10 cellular contexts compared by ENCODE assay signal in the genomic region with DNA sequence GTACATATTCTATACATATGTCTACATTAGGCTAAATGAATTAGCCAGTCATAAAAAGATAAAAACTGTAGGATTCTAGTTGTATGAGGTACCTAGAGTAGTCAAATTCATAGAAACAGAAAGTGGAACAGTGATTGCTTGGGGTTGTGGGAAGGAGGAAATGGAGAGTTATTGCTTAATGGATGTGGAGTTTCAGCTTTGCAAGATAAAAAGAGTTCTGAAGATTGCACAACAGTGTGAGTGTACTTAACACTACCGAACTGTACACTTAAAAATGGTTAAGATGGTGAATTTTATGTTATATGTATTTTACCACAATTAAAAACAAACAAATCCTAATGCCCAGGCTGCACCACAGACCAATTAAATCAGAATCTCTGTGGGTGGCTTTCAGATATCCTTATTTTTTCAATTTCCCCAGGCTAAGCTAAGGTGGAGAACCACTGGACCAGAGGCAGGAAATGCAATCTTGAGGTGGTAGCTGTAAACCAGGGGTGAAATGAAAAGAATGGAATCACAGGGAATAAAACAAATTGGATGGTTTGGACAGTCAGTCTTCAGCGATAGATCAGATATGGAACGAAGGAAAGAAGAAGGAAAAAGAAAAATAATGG.
DNase-seq lines count a peak whose midpoint lies in the region; ATAC-seq and TF ChIP-seq lines count a peak whose summit lies in the region.
"Had no signal": no experiment of that assay in that cellular context is flagged by ENCODE, and none has a peak within 500 bp of the region (broad histone marks: within the 10 kb centered on the region; RNA-seq: fewer than 3 reads in every experiment).

No MANE protein-coding gene starts in this region.

- H3K27ac ChIP-seq in DND-41 (ENCODE audit: low read length) (peak overlapping the region; percentile 63), body of pancreas (no peak overlapping the region), tibial artery (no peak overlapping the region)
- H3K27ac ChIP-seq in naive thymus-derived CD4-positive, alpha-beta T cell (ENCODE audit: low read depth, low read length), result no peak overlapping the region

- H3K4me1 ChIP-seq in DND-41 (ENCODE audit: insufficient read depth, low read length) (peaks cover 18% of the 10 kb centered on the region), body of pancreas (no peaks in the 10 kb centered on the region), tibial artery (no peaks in the 10 kb centered on the region)
- no peaks in the 10 kb centered on the region for H3K4me1 ChIP-seq in naive thymus-derived CD4-positive, alpha-beta T cell (ENCODE audit: control insufficient read depth in 2 of 2, insufficient read depth in 2 of 2, low read length in 2 of 2)

- H3K36me3 Mint-ChIP-seq in naive thymus-derived CD4-positive, alpha-beta T cell, result peaks cover 0 to 10% (median 0%) of the 10 kb centered on the region in 5 donors

- H3K9me3 Mint-ChIP-seq in naive thymus-derived CD4-positive, alpha-beta T cell, result peaks cover 0 to 11% (median 0%) of the 10 kb centered on the region in 11 donors

- H3K4me2 ChIP-seq in DND-41 (ENCODE audit: insufficient read depth, low read length), result peak overlapping the region; percentile 38

- H3K4me1 Mint-ChIP-seq in naive thymus-derived CD4-positive, alpha-beta T cell, result peaks cover 4 to 34% (median 9%) of the 10 kb centered on the region in 7 donors

- H3K4me3 ChIP-seq in DND-41 (ENCODE audit: low read depth in 1 of 2, low read length in 2 of 2), result no peak overlapping the region
- no peak overlapping the region for H3K4me3 ChIP-seq in body of pancreas
- no peak overlapping the region for H3K4me3 ChIP-seq in naive thymus-derived CD4-positive, alpha-beta T cell (ENCODE audit: low read length)
- no peak overlapping the region for H3K4me3 ChIP-seq in tibial artery

- H4K20me1 ChIP-seq in DND-41 (ENCODE audit: insufficient read depth, low read length), result no peaks in the 10 kb centered on the region

- H3K9ac ChIP-seq in DND-41 (ENCODE audit: low read depth, low read length), result no peak overlapping the region

- peaks cover 0 to 64% (median 0%) of the 10 kb centered on the region in 5 donors for H3K27me3 Mint-ChIP-seq in naive thymus-derived CD4-positive, alpha-beta T cell

- H2AFZ ChIP-seq in DND-41 (ENCODE audit: low read depth, low read length), result peak overlapping the region; percentile 24; the same call in 1 of the 2 replicates

- 69 to 86% methylated on average over 3 of the region's 3 CpGs for WGBS in body of pancreas, 2 donors

- peak; percentile 89 for ATAC-seq in DND-41 (ENCODE audit: insufficient read depth, low read depth)
- peak; percentile 52 for ATAC-seq in body of pancreas
- ATAC-seq in naive thymus-derived CD4-positive, alpha-beta T cell, result peak; percentile 65
- ATAC-seq in GM18867 (IDR thresholded peaks at IDR 0.05; ENCODE audit: unreplicated experiment), result no peak

- POLR2A ChIA-PET in naive thymus-derived CD4-positive, alpha-beta T cell (lab: Charles Lee), result no interaction called here
- POLR2A ChIA-PET in GM10248 (lab: Yijun Ruan, JAX), result no interaction called here

- no peak for TF ChIP-seq POLR2A in body of pancreas (IDR thresholded peaks at IDR 0.05)

- H3K4me3 Mint-ChIP-seq in naive thymus-derived CD4-positive, alpha-beta T cell, result peak overlapping the region in 1 of 10 donors; percentile 4

- H3K27me3 ChIP-seq in DND-41 (ENCODE audit: insufficient read depth, low read length, poor library complexity), result no peaks in the 10 kb centered on the region
- no peaks in the 10 kb centered on the region for H3K27me3 ChIP-seq in body of pancreas
- no peaks in the 10 kb centered on the region for H3K27me3 ChIP-seq in naive thymus-derived CD4-positive, alpha-beta T cell (ENCODE audit: control insufficient read depth in 2 of 2, insufficient read depth in 2 of 2, low read length in 2 of 2)
- H3K27me3 ChIP-seq in tibial artery, result no peaks in the 10 kb centered on the region

- intact Hi-C loops in body of pancreas (cut with DNase I) (no loop called here), tibial artery (cut with DNase I; ENCODE audit: low total_unique reads) (no loop called here)
- intact Hi-C loops in naive thymus-derived CD4-positive, alpha-beta T cell (cut with micrococcal nuclease), result no loop called here

- no peak for DNase-seq in DND-41
- peak; percentile 37 for DNase-seq in LHCN-M2 (ENCODE audit: low read depth)
- DNase-seq in body of pancreas, result no peak
- no peak for DNase-seq in naive thymus-derived CD4-positive, alpha-beta T cell
- DNase-seq in tibial artery, result no peak
- no peak for DNase-seq in NCI-H1092 (lab: John Stamatoyannopoulos, UW)
- DNase-seq in GM10248 (ENCODE audit: extremely low spot score), result no peak
- DNase-seq: caudate nucleus, NCI-H2107 had no signal

- H3K9me3 ChIP-seq in DND-41 (ENCODE audit: insufficient read depth, low read length, severe bottlenecking) (no peaks in the 10 kb centered on the region), body of pancreas (no peaks in the 10 kb centered on the region), tibial artery (no peaks in the 10 kb centered on the region)
- H3K9me3 ChIP-seq in naive thymus-derived CD4-positive, alpha-beta T cell (ENCODE audit: control insufficient read depth in 2 of 3, low read length in 3 of 3), result no peaks in the 10 kb centered on the region

- H3K79me2 ChIP-seq in DND-41 (ENCODE audit: insufficient read depth, low read length), result no peaks in the 10 kb centered on the region

- H3K36me3 ChIP-seq in DND-41 (ENCODE audit: insufficient read depth, low read length), result no peaks in the 10 kb centered on the region
- no peaks in the 10 kb centered on the region for H3K36me3 ChIP-seq in body of pancreas (replicated peaks in 1 of 2; ENCODE audit: insufficient read depth in 1 of 2, low read depth in 2 of 2)
- no peaks in the 10 kb centered on the region for H3K36me3 ChIP-seq in naive thymus-derived CD4-positive, alpha-beta T cell (ENCODE audit: control insufficient read depth in 2 of 3, insufficient read depth in 3 of 3, low read length in 3 of 3)
- no peaks in the 10 kb centered on the region for H3K36me3 ChIP-seq in tibial artery

- TF ChIP-seq CTCF in DND-41 (IDR thresholded peaks at IDR 0.05; ENCODE audit: borderline replicate concordance, extremely low read depth, low read length, poor library complexity, severe bottlenecking) (no peak), body of pancreas (IDR thresholded peaks at IDR 0.05) (no peak), tibial artery (IDR thresholded peaks at IDR 0.05) (no peak), GM10248 (IDR thresholded peaks at IDR 0.05; ENCODE audit: control extremely low read depth, extremely low read depth, low read depth, missing control alignments) (no peak)

- CTCF ChIA-PET in naive thymus-derived CD4-positive, alpha-beta T cell (lab: Charles Lee), result no interaction called here
- CTCF ChIA-PET in GM10248 (lab: Yijun Ruan, JAX), result interaction anchor here (1.0 kb wide), 1 partner anchor 10 kb away, joined by 3 read pairs; no protein-coding TSS in a partner anchor

- H3K27ac Mint-ChIP-seq in naive thymus-derived CD4-positive, alpha-beta T cell, result no peak overlapping the region
